ENCODE assay signal across 8 cellular contexts in genomic region chr5:35230043-35230611, GRCh38. TPM values are rescaled to one million over a fixed set of nuclear protein-coding genes. Genes with fewer than 3 reads are reported as not detected.
A peak's percentile ranks its signal among the peaks of the same experiment; 100 is the strongest.
DNase-seq lines count a peak whose midpoint lies in the region; ATAC-seq and TF ChIP-seq lines count a peak whose summit lies in the region.

TSS of gene PRLR (minus strand) at chr5:35230487. CDS start at chr5:35089620, 140,867 bp downstream.

- no peak within 1 kb of the TSS for H3K27ac ChIP-seq in cardiac muscle cell
- peak within 1 kb of the TSS; percentile 78 for H3K27ac ChIP-seq in trophoblast cell (ENCODE audit: low read depth, low read length)

- peaks cover 10% of the 10 kb centered on the region for H3K4me1 Mint-ChIP-seq in activated naive CD4-positive, alpha-beta T cell treated with anti-CD3 and anti-CD28 coated beads, Interleukin-2, amount 10 ng/mL, durations not matched to agents 7 days and 5 days
- H3K4me1 Mint-ChIP-seq in activated CD4-positive, alpha-beta memory T cell treated with anti-CD3 and anti-CD28 coated beads for 36 hours (ENCODE audit: low read depth) = peaks cover 12% of the 10 kb centered on the region

- peak within 1 kb of the TSS; percentile 7 for H3K4me3 Mint-ChIP-seq in activated naive CD4-positive, alpha-beta T cell treated with anti-CD3 and anti-CD28 coated beads, Interleukin-2, amount 10 ng/mL, durations not matched to agents 7 days and 5 days
- H3K4me3 Mint-ChIP-seq in activated CD4-positive, alpha-beta memory T cell treated with anti-CD3 and anti-CD28 coated beads for 36 hours = peak within 1 kb of the TSS; percentile 42

- H3K79me1 ChIP-seq in trophoblast cell (ENCODE audit: low read length) = peaks cover 4% of the 10 kb centered on the region

- no peak within 1 kb of the TSS for H3K27ac Mint-ChIP-seq in activated naive CD4-positive, alpha-beta T cell treated with anti-CD3 and anti-CD28 coated beads, Interleukin-2, amount 10 ng/mL, durations not matched to agents 7 days and 5 days
- H3K27ac Mint-ChIP-seq in activated CD4-positive, alpha-beta memory T cell treated with anti-CD3 and anti-CD28 coated beads for 36 hours = no peak within 1 kb of the TSS

- H2BK12ac ChIP-seq in trophoblast cell (ENCODE audit: low read length) = peak within 1 kb of the TSS; percentile 78

- no peak for DNase-seq in activated naive CD4-positive, alpha-beta T cell treated with anti-CD3 and anti-CD28 coated beads, Interleukin-2, amount 10 ng/mL, durations not matched to agents 7 days and 5 days
- no peak for DNase-seq in activated naive CD4-positive, alpha-beta T cell (lab: John Stamatoyannopoulos, UW)
- no peak for DNase-seq in activated CD4-positive, alpha-beta memory T cell treated with anti-CD3 and anti-CD28 coated beads for 36 hours
- DNase-seq in cardiac muscle cell (ENCODE audit: low read depth in 1 of 2, low spot score in 1 of 2) (peak; percentile 18 to 60), trophoblast cell (peak; percentile 73 to 85), NCI-H2196 treated with DMSO at 0.1 percent for 48 hours (lab: John Stamatoyannopoulos, UW; ENCODE audit: unreplicated experiment) (no peak), middle frontal gyrus (ENCODE audit: extremely low spot score, low spot score) (no peak)

- CTCF ChIA-PET in activated naive CD4-positive, alpha-beta T cell treated with anti-CD3 and anti-CD28 coated beads, Interleukin-2, amount 10 ng/mL, durations not matched to agents 7 days and 5 days (lab: Charles Lee) = no interaction called here
- CTCF ChIA-PET in activated CD4-positive, alpha-beta memory T cell treated with anti-CD3 and anti-CD28 coated beads for 36 hours (lab: Charles Lee) = interaction anchor here (1.3 kb wide), 1 partner anchor 27 kb away, joined by 3 read pairs; no protein-coding TSS in a partner anchor

- TF ChIP-seq CTCF in cardiac muscle cell (IDR thresholded peaks at IDR 0.05; ENCODE audit: low read depth, low read length) = no peak

- H3K9ac ChIP-seq in trophoblast cell (ENCODE audit: low read length) = no peak within 1 kb of the TSS

- ATAC-seq in HG03196 (IDR thresholded peaks at IDR 0.05; ENCODE audit: unreplicated experiment) = peak; percentile 7

- peaks cover 64% of the 10 kb centered on the region for H3K27me3 Mint-ChIP-seq in activated naive CD4-positive, alpha-beta T cell treated with anti-CD3 and anti-CD28 coated beads, Interleukin-2, amount 10 ng/mL, durations not matched to agents 7 days and 5 days
- H3K27me3 Mint-ChIP-seq in activated CD4-positive, alpha-beta memory T cell treated with anti-CD3 and anti-CD28 coated beads for 36 hours = peaks cover 62% of the 10 kb centered on the region

- H3K4me1 ChIP-seq in cardiac muscle cell (ENCODE audit: low read depth) = peaks cover 2% of the 10 kb centered on the region
- H3K4me1 ChIP-seq in trophoblast cell (ENCODE audit: control insufficient read depth in 1 of 2, insufficient read depth in 2 of 2, low read length in 2 of 2) = peaks cover 6 to 8% of the 10 kb centered on the region in 2 experiments

- H3K36me3 Mint-ChIP-seq in activated naive CD4-positive, alpha-beta T cell treated with anti-CD3 and anti-CD28 coated beads, Interleukin-2, amount 10 ng/mL, durations not matched to agents 7 days and 5 days = no peaks in the 10 kb centered on the region
- H3K36me3 Mint-ChIP-seq in activated CD4-positive, alpha-beta memory T cell treated with anti-CD3 and anti-CD28 coated beads for 36 hours = no peaks in the 10 kb centered on the region

- H4K12ac ChIP-seq in trophoblast cell (ENCODE audit: low read depth, low read length) = peak within 1 kb of the TSS; percentile 76

- POLR2A ChIA-PET in activated CD4-positive, alpha-beta memory T cell treated with anti-CD3 and anti-CD28 coated beads for 36 hours (lab: Charles Lee) = no interaction called here

- no peaks in the 10 kb centered on the region for H3K9me3 Mint-ChIP-seq in activated naive CD4-positive, alpha-beta T cell treated with anti-CD3 and anti-CD28 coated beads, Interleukin-2, amount 10 ng/mL, durations not matched to agents 7 days and 5 days
- H3K9me3 Mint-ChIP-seq in activated CD4-positive, alpha-beta memory T cell treated with anti-CD3 and anti-CD28 coated beads for 36 hours = no peaks in the 10 kb centered on the region

- no peak within 1 kb of the TSS for H2AK5ac ChIP-seq in trophoblast cell (ENCODE audit: low read length)

- H3K4me2 ChIP-seq in trophoblast cell (ENCODE audit: low read length) = peak within 1 kb of the TSS; percentile 98

- peak within 1 kb of the TSS; percentile 50 for H3K14ac ChIP-seq in trophoblast cell (ENCODE audit: low read length)

- peak within 1 kb of the TSS; percentile 89 for H4K8ac ChIP-seq in trophoblast cell (ENCODE audit: low read depth, low read length)

- peak within 1 kb of the TSS; percentile 65 for H2AFZ ChIP-seq in trophoblast cell (ENCODE audit: insufficient read depth, low read length, poor library complexity)

- H3K9me3 ChIP-seq in cardiac muscle cell (ENCODE audit: low read depth) = no peaks in the 10 kb centered on the region
- no peaks in the 10 kb centered on the region for H3K9me3 ChIP-seq in trophoblast cell (ENCODE audit: insufficient read depth, low read depth, low read length)

- H3K27me3 ChIP-seq in cardiac muscle cell (peaks cover 24% of the 10 kb centered on the region), trophoblast cell (ENCODE audit: insufficient read depth, low read length) (no peaks in the 10 kb centered on the region)

- no CpG with 5 or more reads among the region's 42 CpGs for WGBS in trophoblast cell (ENCODE audit: extremely low coverage, insufficient coverage, insufficient read length)

- peak within 1 kb of the TSS; percentile 74 for H2BK5ac ChIP-seq in trophoblast cell (ENCODE audit: low read depth, low read length, poor library complexity)

- H3K4me3 ChIP-seq in cardiac muscle cell = peak within 1 kb of the TSS; percentile 30
- H3K4me3 ChIP-seq in trophoblast cell (ENCODE audit: low read depth, low read length) = peak within 1 kb of the TSS; percentile 74

- H3K4ac ChIP-seq in trophoblast cell (ENCODE audit: low read depth, low read length) = peak within 1 kb of the TSS; percentile 67

- H3K36me3 ChIP-seq in cardiac muscle cell = no peaks in the 10 kb centered on the region
- H3K36me3 ChIP-seq in trophoblast cell (ENCODE audit: control insufficient read depth in 1 of 2, insufficient read depth in 2 of 2, low read length in 2 of 2) = no peaks in the 10 kb centered on the region

- intact Hi-C loops in activated CD4-positive, alpha-beta memory T cell treated with anti-CD3 and anti-CD28 coated beads for 36 hours (cut with micrococcal nuclease) = no loop called here

- H3K23ac ChIP-seq in trophoblast cell (ENCODE audit: low read length) = no peak within 1 kb of the TSS

- peak within 1 kb of the TSS; percentile 77 for H3K18ac ChIP-seq in trophoblast cell (ENCODE audit: low read length)

- peak within 1 kb of the TSS; percentile 88 for H2BK120ac ChIP-seq in trophoblast cell (ENCODE audit: insufficient read depth, low read length, poor library complexity)

- peak within 1 kb of the TSS; percentile 84 for H4K91ac ChIP-seq in trophoblast cell (ENCODE audit: low read depth, low read length)

- H3K79me2 ChIP-seq in trophoblast cell (ENCODE audit: control insufficient read depth, insufficient read depth, low read length, poor library complexity) = peaks cover 3% of the 10 kb centered on the region

RNA-seq across cellular contexts. Expression of gene PRLR, which starts in this region (rescaled TPM):
- total RNA-seq in activated CD4-positive, alpha-beta memory T cell treated with anti-CD3 and anti-CD28 coated beads for 36 hours = not detected
- total RNA-seq in cardiac muscle cell = 0.06 and 0.46 TPM in 2 replicates
- not detected in 2 replicates for polyA plus RNA-seq in cardiac muscle cell
- polyA plus RNA-seq in trophoblast cell (2013) = 7.2 and 7.7 TPM in 2 replicates

Comparison
In these comparisons a context has a peak if more than half of its experiments do, and no peak if none do; other contexts are left out.
1. Peak in DNase-seq and H3K4me3 ChIP-seq in cardiac muscle cell; RNA of the gene not detected or under 1 TPM.
2. DNase-seq: peak in trophoblast cell (2 of 2); none in activated naive CD4-positive, alpha-beta T cell treated with anti-CD3 and anti-CD28 coated beads, Interleukin-2, amount 10 ng/mL, durations not matched to agents 7 days and 5 days (single experiment), activated naive CD4-positive, alpha-beta T cell (0 of 4), activated CD4-positive, alpha-beta memory T cell treated with anti-CD3 and anti-CD28 coated beads for 36 hours (single experiment), NCI-H2196 treated with DMSO at 0.1 percent for 48 hours (single experiment) and middle frontal gyrus (single experiment).